Comparison of ENCODE assay signal across 10 cellular contexts in the genomic region with DNA sequence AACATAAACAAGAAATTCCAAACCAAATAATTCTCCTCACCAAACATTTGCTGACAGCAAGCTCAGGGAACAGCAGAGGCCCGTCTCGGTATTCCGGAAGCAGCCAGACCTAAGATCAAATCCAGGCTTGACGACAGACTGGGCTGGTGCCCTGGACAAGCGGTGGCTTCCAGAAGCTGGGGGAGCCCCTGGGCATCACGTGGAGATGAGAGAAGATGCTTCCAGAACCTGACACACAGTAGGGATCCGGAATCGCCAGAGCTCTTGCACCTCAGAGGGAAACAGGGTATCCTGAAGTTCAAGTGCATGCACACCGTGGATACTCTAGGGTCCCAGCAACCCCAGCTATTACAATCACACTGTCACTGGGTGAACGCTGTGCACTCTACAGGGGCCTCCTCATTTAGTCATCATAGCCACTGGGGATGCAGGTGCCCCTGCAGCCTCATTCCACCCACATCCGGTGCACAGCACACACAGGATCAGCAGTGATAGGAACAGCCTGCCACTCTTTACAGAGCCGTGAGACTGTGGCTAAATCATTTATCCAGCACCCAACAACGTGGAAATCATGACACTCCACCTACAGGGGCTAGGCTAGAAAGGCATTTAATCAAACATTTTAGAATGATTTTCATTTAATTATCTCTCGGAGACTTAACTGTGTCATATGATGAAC.
DNase-seq lines count a peak whose midpoint lies in the region; ATAC-seq and TF ChIP-seq lines count a peak whose summit lies in the region.
"Had no signal": no experiment of that assay in that cellular context is flagged by ENCODE, and none has a peak within 500 bp of the region (broad histone marks: within the 10 kb centered on the region; RNA-seq: fewer than 3 reads in every experiment).

No MANE protein-coding gene starts in this region.

- H3K4me1 ChIP-seq in CD4-positive, CD25-positive, alpha-beta regulatory T cell (ENCODE audit: control insufficient read depth, insufficient read depth, low read length, poor library complexity, severe bottlenecking): peaks cover 57% of the 10 kb centered on the region
- peaks cover 26% of the 10 kb centered on the region for H3K4me1 ChIP-seq in colonic mucosa

- H3K27me3 ChIP-seq in CD4-positive, CD25-positive, alpha-beta regulatory T cell (ENCODE audit: control insufficient read depth, insufficient read depth, low read length): no peaks in the 10 kb centered on the region
- H3K27me3 ChIP-seq in colonic mucosa: no peaks in the 10 kb centered on the region
- H3K27me3 ChIP-seq: upper lobe of left lung had no signal

- no peaks in the 10 kb centered on the region for H3K36me3 ChIP-seq in CD4-positive, CD25-positive, alpha-beta regulatory T cell (ENCODE audit: control insufficient read depth, insufficient read depth, low read length)
- no peaks in the 10 kb centered on the region for H3K36me3 ChIP-seq in colonic mucosa
- H3K36me3 ChIP-seq: upper lobe of left lung had no signal

- TF ChIP-seq CTCF in colonic mucosa (IDR thresholded peaks at IDR 0.05): no peak

- peak overlapping the region; percentile 89 to 92 (median 90) for H3K4me3 Mint-ChIP-seq in CD4-positive, CD25-positive, alpha-beta regulatory T cell

- peak overlapping the region; percentile 95 to 96 (median 95) for H3K27ac Mint-ChIP-seq in CD4-positive, CD25-positive, alpha-beta regulatory T cell

- H3K9me3 Mint-ChIP-seq in CD4-positive, CD25-positive, alpha-beta regulatory T cell: peaks cover 0 to 2% (median 0%) of the 10 kb centered on the region in 7 donors

- H3K4me3 ChIP-seq in CD4-positive, CD25-positive, alpha-beta regulatory T cell (ENCODE audit: low read depth, low read length): peak overlapping the region; percentile 61
- no peak overlapping the region for H3K4me3 ChIP-seq in colonic mucosa
- H3K4me3 ChIP-seq: upper lobe of left lung had no signal

- peak overlapping the region; percentile 77 for H3K27ac ChIP-seq in CD4-positive, CD25-positive, alpha-beta regulatory T cell (ENCODE audit: insufficient read depth, low read length, poor library complexity, severe bottlenecking)
- peak overlapping the region; percentile 26 for H3K27ac ChIP-seq in colonic mucosa

- H3K9me3 ChIP-seq in CD4-positive, CD25-positive, alpha-beta regulatory T cell (ENCODE audit: control insufficient read depth in 2 of 2, low read length in 2 of 2): no peaks in the 10 kb centered on the region
- H3K9me3 ChIP-seq in colonic mucosa: no peaks in the 10 kb centered on the region
- H3K9me3 ChIP-seq: upper lobe of left lung had no signal

- ATAC-seq in CD4-positive, CD25-positive, alpha-beta regulatory T cell (ENCODE audit: low read depth in 2 of 2): peak; percentile 91 to 93
- no peak for ATAC-seq in GM21529 (IDR thresholded peaks at IDR 0.05; ENCODE audit: unreplicated experiment)
- no peak for ATAC-seq in GM21447 (IDR thresholded peaks at IDR 0.05; ENCODE audit: unreplicated experiment)
- no peak for ATAC-seq in HG03469 (IDR thresholded peaks at IDR 0.05; ENCODE audit: unreplicated experiment)

- H3K9ac ChIP-seq in colonic mucosa (ENCODE audit: low read depth in 2 of 2, low read length in 2 of 2): peak overlapping the region in 1 of 2 donors; percentile 14

- H3K36me3 Mint-ChIP-seq in CD4-positive, CD25-positive, alpha-beta regulatory T cell: peaks cover 2% of the 10 kb centered on the region

- H3K4me1 Mint-ChIP-seq in CD4-positive, CD25-positive, alpha-beta regulatory T cell: peaks cover 20 to 79% (median 36%) of the 10 kb centered on the region in 4 donors

- intact Hi-C loops in colonic mucosa (cut with DNase I): no loop called here

- no peaks in the 10 kb centered on the region for H3K27me3 Mint-ChIP-seq in CD4-positive, CD25-positive, alpha-beta regulatory T cell

- peak; percentile 52 to 88 (median 78) for DNase-seq in CD4-positive, CD25-positive, alpha-beta regulatory T cell
- DNase-seq in activated CD4-positive, CD25-positive, alpha-beta regulatory T cell treated with anti-CD3 and anti-CD28 coated beads, Interleukin-2, amount 50 U/mL, for 16 hours (ENCODE audit: low read depth, low spot score): peak; percentile 41
- DNase-seq in colonic mucosa: no peak
- peak; percentile 66 to 68 for DNase-seq in stimulated activated CD4-positive, alpha-beta T cell treated with anti-CD3 and anti-CD28 coated beads, Interleukin-15, amount 100 ng/mL, for 48 hours (ENCODE audit: low read depth in 2 of 2)
- no peak for DNase-seq in ureter (ENCODE audit: low spot score)
- DNase-seq: NCI-H1048 had no signal

Comparison
In these comparisons a context has a peak if more than half of its experiments do, and no peak if none do; other contexts are left out.
1. ATAC-seq: peak in CD4-positive, CD25-positive, alpha-beta regulatory T cell (2 of 2); none in GM21529 (single experiment), GM21447 (single experiment) and HG03469 (single experiment).
2. DNase-seq: peak in CD4-positive, CD25-positive, alpha-beta regulatory T cell (3 of 3), activated CD4-positive, CD25-positive, alpha-beta regulatory T cell treated with anti-CD3 and anti-CD28 coated beads, Interleukin-2, amount 50 U/mL, for 16 hours (single experiment) and stimulated activated CD4-positive, alpha-beta T cell treated with anti-CD3 and anti-CD28 coated beads, Interleukin-15, amount 100 ng/mL, for 48 hours (2 of 2); none in colonic mucosa (single experiment) and ureter (single experiment).